Comparison of ENCODE assay signal across 8 cellular contexts in genomic region chr7:100493476-100494264, GRCh38. TPM values are rescaled to one million over a fixed set of nuclear protein-coding genes. Genes with fewer than 3 reads are reported as not detected.
A peak's percentile ranks its signal among the peaks of the same experiment; 100 is the strongest.
DNase-seq lines count a peak whose midpoint lies in the region; ATAC-seq lines count a peak whose summit lies in the region.

No MANE protein-coding gene starts in this region.

- H3K9me3 Mint-ChIP-seq in stimulated activated naive CD8-positive, alpha-beta T cell treated with anti-CD3 and anti-CD28 coated beads, Interleukin-15, Interleukin-2, amounts not matched to agents 100 ng/mL and 50 ng/mL, for 24 hours: no peaks in the 10 kb centered on the region

- peak overlapping the region; percentile 16 for H3K27ac Mint-ChIP-seq in stimulated activated naive CD8-positive, alpha-beta T cell treated with anti-CD3 and anti-CD28 coated beads, Interleukin-15, Interleukin-2, amounts not matched to agents 100 ng/mL and 50 ng/mL, for 24 hours

- H3K4me3 Mint-ChIP-seq in stimulated activated naive CD8-positive, alpha-beta T cell treated with anti-CD3 and anti-CD28 coated beads, Interleukin-15, Interleukin-2, amounts not matched to agents 100 ng/mL and 50 ng/mL, for 24 hours: peak overlapping the region; percentile 61

- no peaks in the 10 kb centered on the region for H3K36me3 Mint-ChIP-seq in stimulated activated naive CD8-positive, alpha-beta T cell treated with anti-CD3 and anti-CD28 coated beads, Interleukin-15, Interleukin-2, amounts not matched to agents 100 ng/mL and 50 ng/mL, for 24 hours (ENCODE audit: low read depth)

- peaks cover 5% of the 10 kb centered on the region; the same call in 1 of the 2 replicates for H3K4me1 ChIP-seq in HUES48 (ENCODE audit: control insufficient read depth, insufficient read depth, low read length)
- peaks cover 14% of the 10 kb centered on the region for H3K4me1 ChIP-seq in mesodermal cell (ENCODE audit: control insufficient read depth, insufficient read depth, low read length, poor library complexity, severe bottlenecking)

- WGBS in mesodermal cell (ENCODE audit: insufficient coverage in 2 of 2), 2 experiments: 9 to 10% methylated on average over 39 of the region's 56 CpGs

- H3K27ac ChIP-seq in HUES48 (ENCODE audit: low read depth, low read length): no peak overlapping the region
- no peak overlapping the region for H3K27ac ChIP-seq in mesodermal cell (ENCODE audit: low read depth, low read length, severe bottlenecking)

- no peak for ATAC-seq in GM19023 (IDR thresholded peaks at IDR 0.05; ENCODE audit: unreplicated experiment)

- no peak overlapping the region for H3K9ac ChIP-seq in HUES48 (ENCODE audit: low read depth, low read length)

- peaks cover 11% of the 10 kb centered on the region for H3K4me1 Mint-ChIP-seq in stimulated activated naive CD8-positive, alpha-beta T cell treated with anti-CD3 and anti-CD28 coated beads, Interleukin-15, Interleukin-2, amounts not matched to agents 100 ng/mL and 50 ng/mL, for 24 hours (ENCODE audit: low read depth)

- H3K9me3 ChIP-seq in HUES48 (ENCODE audit: control insufficient read depth, insufficient read depth, low read length) (no peaks in the 10 kb centered on the region), mesodermal cell (ENCODE audit: control insufficient read depth, low read length) (no peaks in the 10 kb centered on the region)

- H3K4me3 ChIP-seq in HUES48 (ENCODE audit: low read depth, low read length) (peak overlapping the region; percentile 61), mesodermal cell (ENCODE audit: extremely low read depth, insufficient read depth, low read length, poor library complexity, severe bottlenecking) (peak overlapping the region; percentile 18)

- peaks cover 7% of the 10 kb centered on the region for H3K27me3 Mint-ChIP-seq in stimulated activated naive CD8-positive, alpha-beta T cell treated with anti-CD3 and anti-CD28 coated beads, Interleukin-15, Interleukin-2, amounts not matched to agents 100 ng/mL and 50 ng/mL, for 24 hours

- H3K36me3 ChIP-seq in HUES48 (ENCODE audit: control insufficient read depth, insufficient read depth, low read length) (no peaks in the 10 kb centered on the region), mesodermal cell (ENCODE audit: control insufficient read depth, insufficient read depth, low read length) (peaks cover 8% of the 10 kb centered on the region)

- peak; percentile 41 for DNase-seq in activated CD4-positive, alpha-beta T cell treated with anti-CD3 and anti-CD28 coated beads for 1 hour
- DNase-seq in dermis blood vessel endothelial cell: peak; percentile 71
- DNase-seq in NCI-H1436 (lab: John Stamatoyannopoulos, UW): no peak
- DNase-seq in NK-92 treated with Interleukin-12 subunit alpha and Interleukin-12 subunit beta, amount 100 ng/mL, for 24 hours (lab: John Stamatoyannopoulos, UW): no peak

- peaks cover 4% of the 10 kb centered on the region for H3K27me3 ChIP-seq in HUES48 (ENCODE audit: control insufficient read depth, insufficient read depth, low read length)

RNA-seq across cellular contexts. Expression of gene NYAP1, which starts 9.9 kb away (rescaled TPM):
- 4.3 and 5.4 TPM in 2 replicates for total RNA-seq in dermis blood vessel endothelial cell
- polyA plus RNA-seq in mesodermal cell (2013, experiment 1 of 2): 6.7 TPM
- 5.7 TPM for polyA plus RNA-seq in mesodermal cell (2013, experiment 2 of 2)

RNA-seq across cellular contexts. Expression of gene TSC22D4, which starts 14.7 kb away (rescaled TPM):
- 32.3 and 44.2 TPM in 2 replicates for total RNA-seq in dermis blood vessel endothelial cell
- polyA plus RNA-seq in mesodermal cell (2013, experiment 1 of 2): 57.9 TPM
- polyA plus RNA-seq in mesodermal cell (2013, experiment 2 of 2): 45.5 TPM

RNA-seq across cellular contexts. Expression of gene SPACDR, which starts 29.6 kb away (rescaled TPM):
- 0.34 and 0.93 TPM in 2 replicates for total RNA-seq in dermis blood vessel endothelial cell
- polyA plus RNA-seq in mesodermal cell (2013, experiment 1 of 2): 2.0 TPM
- 2.2 TPM for polyA plus RNA-seq in mesodermal cell (2013, experiment 2 of 2)

RNA-seq across cellular contexts. Expression of gene AGFG2, which starts 45.3 kb away (rescaled TPM):
- total RNA-seq in dermis blood vessel endothelial cell: 49.5 and 62.2 TPM in 2 replicates
- polyA plus RNA-seq in mesodermal cell (2013, experiment 1 of 2): 14.0 TPM
- polyA plus RNA-seq in mesodermal cell (2013, experiment 2 of 2): 9.2 TPM

RNA-seq across cellular contexts. Expression of gene PPP1R35, which starts 57.4 kb away (rescaled TPM):
- 19.3 and 28.1 TPM in 2 replicates for total RNA-seq in dermis blood vessel endothelial cell
- 42.0 TPM for polyA plus RNA-seq in mesodermal cell (2013, experiment 1 of 2)
- 34.5 TPM for polyA plus RNA-seq in mesodermal cell (2013, experiment 2 of 2)

Comparison
In these comparisons a context has a peak if more than half of its experiments do, and no peak if none do; other contexts are left out.
1. DNase-seq: peak in activated CD4-positive, alpha-beta T cell treated with anti-CD3 and anti-CD28 coated beads for 1 hour (single experiment) and dermis blood vessel endothelial cell (single experiment); none in NCI-H1436 (single experiment) and NK-92 treated with Interleukin-12 subunit alpha and Interleukin-12 subunit beta, amount 100 ng/mL, for 24 hours (single experiment).